ENCODE assay signal across 1 cellular context in the genomic region with DNA sequence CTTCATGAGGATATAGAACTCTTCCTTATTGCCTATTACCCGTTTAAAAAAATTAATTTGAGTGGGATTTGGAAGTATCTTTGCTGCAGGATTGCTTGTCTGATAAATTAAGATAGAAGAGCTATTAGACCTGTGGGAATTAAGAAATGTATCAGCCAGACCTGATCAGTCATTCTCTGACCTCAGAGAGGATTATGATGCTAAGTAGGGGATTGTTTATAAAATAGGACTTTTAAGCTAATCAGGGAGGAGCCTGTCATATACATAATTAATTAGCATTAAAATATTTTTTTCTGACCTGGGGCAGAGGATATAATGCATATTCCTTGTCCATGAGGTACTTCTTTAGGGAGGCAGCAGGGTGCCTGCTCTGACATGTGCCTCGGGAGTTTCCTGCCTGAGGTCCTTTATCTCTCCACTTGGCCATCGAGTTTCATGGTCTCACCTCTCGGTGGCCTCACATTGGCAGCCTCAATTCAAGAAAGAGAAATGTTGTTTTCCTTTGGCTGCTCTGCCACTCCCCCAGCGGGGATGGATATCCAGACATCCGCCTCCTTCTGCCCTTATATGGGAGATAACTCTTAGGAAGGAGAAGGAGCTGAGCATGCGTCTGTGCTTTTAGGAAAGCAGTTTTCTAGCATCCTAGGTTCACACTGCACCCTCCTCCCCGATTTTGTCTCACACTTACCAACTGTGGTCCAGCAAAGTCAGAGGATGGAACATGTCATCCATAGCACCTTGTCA.
A peak's percentile ranks its signal among the peaks of the same experiment; 100 is the strongest.
TF ChIP-seq lines count a peak whose summit lies in the region.

No MANE protein-coding gene starts in this region.

TF ChIP-seq in K562, 482 proteins besides CTCF, POLR2A, EP300 and RAD21 (continued from another document):
- TF ChIP-seq ILF3 (IDR thresholded peaks at IDR 0.05; ENCODE audit: borderline replicate concordance): no peak
- no peak for TF ChIP-seq ZNF324 (CRISPR knock-in tag; IDR thresholded peaks at IDR 0.05)
- no peak for TF ChIP-seq POLR2B (IDR thresholded peaks at IDR 0.05; ENCODE audit: low read depth, partially characterized antibody)
- TF ChIP-seq BCL6 (CRISPR knock-in tag; IDR thresholded peaks at IDR 0.05): no peak
- TF ChIP-seq CBX8 (IDR thresholded peaks at IDR 0.05; ENCODE audit: borderline replicate concordance, extremely low read depth, low read depth, low read length, poor library complexity, severe bottlenecking): no peak
- TF ChIP-seq, protein P1, sequence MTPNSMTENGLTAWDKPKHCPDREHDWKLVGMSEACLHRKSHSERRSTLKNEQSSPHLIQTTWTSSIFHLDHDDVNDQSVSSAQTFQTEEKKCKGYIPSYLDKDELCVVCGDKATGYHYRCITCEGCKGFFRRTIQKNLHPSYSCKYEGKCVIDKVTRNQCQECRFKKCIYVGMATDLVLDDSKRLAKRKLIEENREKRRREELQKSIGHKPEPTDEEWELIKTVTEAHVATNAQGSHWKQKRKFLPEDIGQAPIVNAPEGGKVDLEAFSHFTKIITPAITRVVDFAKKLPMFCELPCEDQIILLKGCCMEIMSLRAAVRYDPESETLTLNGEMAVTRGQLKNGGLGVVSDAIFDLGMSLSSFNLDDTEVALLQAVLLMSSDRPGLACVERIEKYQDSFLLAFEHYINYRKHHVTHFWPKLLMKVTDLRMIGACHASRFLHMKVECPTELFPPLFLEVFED (CRISPR knock-in tag; conservative IDR thresholded peaks at IDR 0.05): no peak
- no peak for TF ChIP-seq ZFP30 (CRISPR knock-in tag; IDR thresholded peaks at IDR 0.05; ENCODE audit: borderline replicate concordance)
- no peak for TF ChIP-seq PHF8 (IDR thresholded peaks at IDR 0.05; ENCODE audit: borderline replicate concordance, low read length)
- no peak for TF ChIP-seq FIP1L1 (IDR thresholded peaks at IDR 0.05; ENCODE audit: low read depth, low read length, poor library complexity, severe bottlenecking)
- TF ChIP-seq, protein P2, sequence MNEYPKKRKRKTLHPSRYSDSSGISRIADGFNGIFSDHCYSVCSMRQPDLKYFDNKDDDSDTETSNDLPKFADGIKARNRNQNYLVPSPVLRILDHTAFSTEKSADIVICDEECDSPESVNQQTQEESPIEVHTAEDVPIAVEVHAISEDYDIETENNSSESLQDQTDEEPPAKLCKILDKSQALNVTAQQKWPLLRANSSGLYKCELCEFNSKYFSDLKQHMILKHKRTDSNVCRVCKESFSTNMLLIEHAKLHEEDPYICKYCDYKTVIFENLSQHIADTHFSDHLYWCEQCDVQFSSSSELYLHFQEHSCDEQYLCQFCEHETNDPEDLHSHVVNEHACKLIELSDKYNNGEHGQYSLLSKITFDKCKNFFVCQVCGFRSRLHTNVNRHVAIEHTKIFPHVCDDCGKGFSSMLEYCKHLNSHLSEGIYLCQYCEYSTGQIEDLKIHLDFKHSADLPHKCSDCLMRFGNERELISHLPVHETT (CRISPR knock-in tag; conservative IDR thresholded peaks at IDR 0.05 in 1 of 2, IDR thresholded peaks at IDR 0.05 in 1 of 2): peak in 1 of 2 experiments; percentile 56; a peak in 1 of 4 replicates
- TF ChIP-seq, protein P3, sequence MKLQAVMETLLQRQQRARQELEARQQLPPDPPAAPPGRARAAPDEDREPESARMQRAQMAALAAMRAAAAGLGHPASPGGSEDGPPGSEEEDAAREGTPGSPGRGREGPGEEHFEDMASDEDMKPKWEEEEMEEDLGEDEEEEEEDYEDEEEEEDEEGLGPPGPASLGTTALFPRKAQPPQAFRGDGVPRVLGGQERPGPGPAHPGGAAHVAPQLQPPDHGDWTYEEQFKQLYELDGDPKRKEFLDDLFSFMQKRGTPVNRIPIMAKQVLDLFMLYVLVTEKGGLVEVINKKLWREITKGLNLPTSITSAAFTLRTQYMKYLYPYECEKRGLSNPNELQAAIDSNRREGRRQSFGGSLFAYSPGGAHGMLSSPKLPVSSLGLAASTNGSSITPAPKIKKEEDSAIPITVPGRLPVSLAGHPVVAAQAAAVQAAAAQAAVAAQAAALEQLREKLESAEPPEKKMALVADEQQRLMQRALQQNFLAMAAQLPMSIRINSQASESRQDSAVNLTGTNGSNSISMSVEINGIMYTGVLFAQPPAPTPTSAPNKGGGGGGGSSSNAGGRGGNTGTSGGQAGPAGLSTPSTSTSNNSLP (IDR thresholded peaks at IDR 0.05; ENCODE audit: borderline replicate concordance, low read depth, low read length): no peak
- no peak for TF ChIP-seq U2AF1 (optimal IDR thresholded peaks at IDR 0.05; ENCODE audit: low read depth, low read length)
- no peak for TF ChIP-seq RUNX1 (IDR thresholded peaks at IDR 0.05; ENCODE audit: low read depth)
- peak; percentile 72 for TF ChIP-seq ZFP36 (IDR thresholded peaks at IDR 0.05; ENCODE audit: low read depth, low read length, partially characterized antibody)
- TF ChIP-seq NCOR1 (IDR thresholded peaks at IDR 0.05): no peak
- TF ChIP-seq L3MBTL2 (IDR thresholded peaks at IDR 0.05): peak; percentile 92
- no peak for TF ChIP-seq MAFF (IDR thresholded peaks at IDR 0.05; ENCODE audit: low read length)
- TF ChIP-seq RCOR1 (IDR thresholded peaks at IDR 0.05; ENCODE audit: borderline replicate concordance in 1 of 2, low read depth in 2 of 2, low read length in 2 of 2): 0 out of 4 replicates have a peak, but pooled peaks of 1 of the 2 experiments have one; percentile 23
- TF ChIP-seq, protein P4, sequence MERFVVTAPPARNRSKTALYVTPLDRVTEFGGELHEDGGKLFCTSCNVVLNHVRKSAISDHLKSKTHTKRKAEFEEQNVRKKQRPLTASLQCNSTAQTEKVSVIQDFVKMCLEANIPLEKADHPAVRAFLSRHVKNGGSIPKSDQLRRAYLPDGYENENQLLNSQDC (CRISPR knock-in tag; IDR thresholded peaks at IDR 0.05): no peak
- TF ChIP-seq SMAD2 (IDR thresholded peaks at IDR 0.05; ENCODE audit: low read depth, low read length): no peak
- no peak for TF ChIP-seq ZNF282 (CRISPR knock-in tag; IDR thresholded peaks at IDR 0.05)
- 0 out of 2 replicates have a peak, but pooled peaks have one; percentile 38 for TF ChIP-seq GABPA (tag; conservative IDR thresholded peaks at IDR 0.05; ENCODE audit: low read depth)
- no peak for TF ChIP-seq PHTF2 (CRISPR knock-in tag; IDR thresholded peaks at IDR 0.05)
- no peak for TF ChIP-seq TEAD2 (tag; IDR thresholded peaks at IDR 0.05)
- TF ChIP-seq DNMT1 (IDR thresholded peaks at IDR 0.05): no peak
- TF ChIP-seq ILK (tag; IDR thresholded peaks at IDR 0.05; ENCODE audit: borderline replicate concordance, low read depth): no peak
- TF ChIP-seq YBX1 (IDR thresholded peaks at IDR 0.05): no peak
- no peak for TF ChIP-seq CBX1 (IDR thresholded peaks at IDR 0.05; ENCODE audit: low read depth)
- no peak for TF ChIP-seq RBM39 (optimal IDR thresholded peaks at IDR 0.05; ENCODE audit: low read depth, low read length)
- no peak for TF ChIP-seq ZEB2 (IDR thresholded peaks at IDR 0.05)
- no peak for TF ChIP-seq POLR2AphosphoS5 (IDR thresholded peaks at IDR 0.05; ENCODE audit: control insufficient read depth, insufficient read depth, low read depth, low read length)
- peak; percentile 89 to 91 for TF ChIP-seq NRF1 (conservative IDR thresholded peaks at IDR 0.05 in 1 of 2, IDR thresholded peaks at IDR 0.05 in 1 of 2)
- no peak for TF ChIP-seq CBX3 (IDR thresholded peaks at IDR 0.05; ENCODE audit: borderline replicate concordance in 1 of 2, low read length in 2 of 2)
- TF ChIP-seq, protein P5, sequence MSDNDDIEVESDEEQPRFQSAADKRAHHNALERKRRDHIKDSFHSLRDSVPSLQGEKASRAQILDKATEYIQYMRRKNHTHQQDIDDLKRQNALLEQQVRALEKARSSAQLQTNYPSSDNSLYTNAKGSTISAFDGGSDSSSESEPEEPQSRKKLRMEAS (CRISPR knock-in tag; IDR thresholded peaks at IDR 0.05): no peak
- TF ChIP-seq, protein P6, sequence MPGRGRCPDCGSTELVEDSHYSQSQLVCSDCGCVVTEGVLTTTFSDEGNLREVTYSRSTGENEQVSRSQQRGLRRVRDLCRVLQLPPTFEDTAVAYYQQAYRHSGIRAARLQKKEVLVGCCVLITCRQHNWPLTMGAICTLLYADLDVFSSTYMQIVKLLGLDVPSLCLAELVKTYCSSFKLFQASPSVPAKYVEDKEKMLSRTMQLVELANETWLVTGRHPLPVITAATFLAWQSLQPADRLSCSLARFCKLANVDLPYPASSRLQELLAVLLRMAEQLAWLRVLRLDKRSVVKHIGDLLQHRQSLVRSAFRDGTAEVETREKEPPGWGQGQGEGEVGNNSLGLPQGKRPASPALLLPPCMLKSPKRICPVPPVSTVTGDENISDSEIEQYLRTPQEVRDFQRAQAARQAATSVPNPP (IDR thresholded peaks at IDR 0.05; ENCODE audit: borderline replicate concordance, insufficient read depth, insufficient read length): no peak
- TF ChIP-seq ZNF253 (CRISPR knock-in tag; conservative IDR thresholded peaks at IDR 0.05): no peak
- TF ChIP-seq MCM3 (IDR thresholded peaks at IDR 0.05): no peak
- TF ChIP-seq SAFB2 (IDR thresholded peaks at IDR 0.05; ENCODE audit: borderline replicate concordance, low read depth, low read length, severe bottlenecking): no peak
- TF ChIP-seq DPF2 (IDR thresholded peaks at IDR 0.05): no peak
- peak; percentile 41 for TF ChIP-seq MEIS2 (IDR thresholded peaks at IDR 0.05; ENCODE audit: partially characterized antibody)
- TF ChIP-seq, protein P7, sequence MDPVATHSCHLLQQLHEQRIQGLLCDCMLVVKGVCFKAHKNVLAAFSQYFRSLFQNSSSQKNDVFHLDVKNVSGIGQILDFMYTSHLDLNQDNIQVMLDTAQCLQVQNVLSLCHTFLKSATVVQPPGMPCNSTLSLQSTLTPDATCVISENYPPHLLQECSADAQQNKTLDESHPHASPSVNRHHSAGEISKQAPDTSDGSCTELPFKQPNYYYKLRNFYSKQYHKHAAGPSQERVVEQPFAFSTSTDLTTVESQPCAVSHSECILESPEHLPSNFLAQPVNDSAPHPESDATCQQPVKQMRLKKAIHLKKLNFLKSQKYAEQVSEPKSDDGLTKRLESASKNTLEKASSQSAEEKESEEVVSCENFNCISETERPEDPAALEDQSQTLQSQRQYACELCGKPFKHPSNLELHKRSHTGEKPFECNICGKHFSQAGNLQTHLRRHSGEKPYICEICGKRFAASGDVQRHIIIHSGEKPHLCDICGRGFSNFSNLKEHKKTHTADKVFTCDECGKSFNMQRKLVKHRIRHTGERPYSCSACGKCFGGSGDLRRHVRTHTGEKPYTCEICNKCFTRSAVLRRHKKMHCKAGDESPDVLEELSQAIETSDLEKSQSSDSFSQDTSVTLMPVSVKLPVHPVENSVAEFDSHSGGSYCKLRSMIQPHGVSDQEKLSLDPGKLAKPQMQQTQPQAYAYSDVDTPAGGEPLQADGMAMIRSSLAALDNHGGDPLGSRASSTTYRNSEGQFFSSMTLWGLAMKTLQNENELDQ (CRISPR knock-in tag; IDR thresholded peaks at IDR 0.05; ENCODE audit: borderline replicate concordance): no peak
- no peak for TF ChIP-seq POLR3A (IDR thresholded peaks at IDR 0.05; ENCODE audit: borderline replicate concordance, extremely low read depth, insufficient read depth, insufficient read length)
- no peak for TF ChIP-seq EHMT2 (IDR thresholded peaks at IDR 0.05)
TF ChIP-seq in K562: peak in this region for 15.
